25 cellular contexts compared by ENCODE assay signal in the genomic region with DNA sequence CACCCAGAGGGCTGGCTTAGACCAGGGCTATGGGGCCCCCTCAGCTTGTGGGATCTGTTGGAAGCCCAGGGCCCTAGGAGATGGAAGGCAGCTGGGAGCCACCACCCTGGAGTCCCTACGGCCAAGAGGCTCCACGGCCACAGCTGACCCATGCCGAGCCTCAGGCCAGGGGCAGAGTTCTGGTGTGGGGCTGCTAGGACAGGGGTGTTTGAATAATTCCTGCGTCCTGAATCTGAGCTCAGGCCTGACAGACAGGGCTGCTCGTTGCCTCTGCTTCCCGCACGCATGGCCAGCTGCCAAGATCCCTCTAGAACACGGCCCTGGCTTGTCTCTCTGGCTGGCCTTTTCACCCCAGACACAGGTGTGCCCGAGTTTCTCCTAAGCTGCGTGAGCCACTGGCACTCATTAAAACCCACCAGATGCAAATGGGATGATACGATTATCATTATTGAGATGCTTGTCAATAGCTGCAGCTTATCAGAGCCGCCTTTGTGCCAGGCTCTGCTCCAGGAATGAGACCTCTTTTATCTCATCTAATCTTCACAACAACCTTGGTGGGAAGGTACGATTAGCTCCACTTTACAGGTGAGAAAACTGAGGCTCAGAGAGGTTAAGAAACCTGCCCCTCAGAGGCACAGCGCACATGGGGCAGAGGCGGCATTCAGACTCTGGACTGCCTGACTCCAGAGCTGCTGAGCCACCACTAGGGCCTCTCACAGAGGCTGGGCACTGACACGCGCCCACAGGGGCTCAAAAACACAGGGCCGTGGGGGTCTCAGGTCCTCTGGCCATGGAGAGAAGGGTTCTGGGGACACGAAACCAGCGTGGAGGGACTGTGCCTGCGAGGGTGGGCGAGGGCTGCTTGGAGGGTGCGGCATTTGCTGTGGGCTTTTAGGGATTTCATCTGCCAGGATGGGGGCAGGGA.
DNase-seq lines count a peak whose midpoint lies in the region; ATAC-seq, FAIRE-seq and TF ChIP-seq lines count a peak whose summit lies in the region.
"Had no signal": no experiment of that assay in that cellular context is flagged by ENCODE, and none has a peak within 500 bp of the region (broad histone marks: within the 10 kb centered on the region; RNA-seq: fewer than 3 reads in every experiment).

No MANE protein-coding gene starts in this region.

- peaks cover 2% of the 10 kb centered on the region for H3K36me3 Mint-ChIP-seq in neural progenitor cell
- H3K36me3 Mint-ChIP-seq: mesothelial cell of epicardium, natural killer cell, WTC11 had no signal

- no peaks in the 10 kb centered on the region for H3K36me3 ChIP-seq in HEK293 (ENCODE audit: control insufficient read depth in 2 of 2, insufficient read depth in 1 of 2, low read length in 2 of 2)
- no peaks in the 10 kb centered on the region for H3K36me3 ChIP-seq in bronchial epithelial cell (ENCODE audit: control insufficient read depth, insufficient read depth, low read length)
- H3K36me3 ChIP-seq in neural progenitor cell, result no peaks in the 10 kb centered on the region
- H3K36me3 ChIP-seq: colonic mucosa, sigmoid colon had no signal

- H3K4me1 Mint-ChIP-seq in neural progenitor cell, result peaks cover 26% of the 10 kb centered on the region
- H3K4me1 Mint-ChIP-seq: natural killer cell had no signal

- H3K27ac Mint-ChIP-seq in neural progenitor cell, result peak overlapping the region; percentile 87
- H3K27ac Mint-ChIP-seq: natural killer cell, WTC11 had no signal

- no peak for ATAC-seq in HG03108 (IDR thresholded peaks at IDR 0.05; ENCODE audit: unreplicated experiment)
- ATAC-seq: body of pancreas, natural killer cell had no signal

- CTCF ChIA-PET in HEK293 (lab: Yijun Ruan, JAX), result interaction anchor here (0.6 kb wide), 1 partner anchor 428 kb away, joined by 3 read pairs; no protein-coding TSS in a partner anchor

- no peaks in the 10 kb centered on the region for H4K20me1 ChIP-seq in neural progenitor cell (ENCODE audit: low read depth)

- no peak overlapping the region for H3K4me3 Mint-ChIP-seq in neural progenitor cell
- H3K4me3 Mint-ChIP-seq: mesothelial cell of epicardium, natural killer cell, WTC11 had no signal

- H3K4me3 ChIP-seq in HEK293 (ENCODE audit: low read depth, low read length) (no peak overlapping the region), bronchial epithelial cell (ENCODE audit: low read depth, low read length) (no peak overlapping the region), neural progenitor cell (no peak overlapping the region)
- H3K4me3 ChIP-seq: body of pancreas, colonic mucosa, sigmoid colon had no signal

- H3K4me2 ChIP-seq in neural progenitor cell, result peak overlapping the region; percentile 13
- H3K4me2 ChIP-seq: KMS-11 had no signal

- H3K79me2 ChIP-seq in neural progenitor cell (ENCODE audit: low read depth), result no peaks in the 10 kb centered on the region

- H3K4me1 ChIP-seq in HEK293 (ENCODE audit: control insufficient read depth, insufficient read depth, low read length) (no peaks in the 10 kb centered on the region), neural progenitor cell (peaks cover 25% of the 10 kb centered on the region)
- H3K4me1 ChIP-seq: body of pancreas, colonic mucosa, sigmoid colon had no signal

- H3K9me3 Mint-ChIP-seq in neural progenitor cell, result peaks cover 6% of the 10 kb centered on the region
- H3K9me3 Mint-ChIP-seq: mesothelial cell of epicardium, natural killer cell had no signal

- H3K27me3 ChIP-seq in bronchial epithelial cell (ENCODE audit: control insufficient read depth, insufficient read depth, low read length), result no peaks in the 10 kb centered on the region
- H3K27me3 ChIP-seq in neural progenitor cell, result no peaks in the 10 kb centered on the region
- H3K27me3 ChIP-seq: body of pancreas, colonic mucosa had no signal

- no peak overlapping the region for H2AFZ ChIP-seq in neural progenitor cell (replicated peaks)

- no peak overlapping the region for H3K27ac ChIP-seq in HEK293 (ENCODE audit: extremely low read depth, low read depth, low read length)
- no peak overlapping the region for H3K27ac ChIP-seq in neural progenitor cell
- H3K27ac ChIP-seq: body of pancreas, colonic mucosa, KMS-11, sigmoid colon had no signal

- H3K27me3 Mint-ChIP-seq in neural progenitor cell (ENCODE audit: insufficient read depth, low read depth), result peaks cover 7% of the 10 kb centered on the region

- TF ChIP-seq CTCF in HEK293 (tag by site-specific recombination; IDR thresholded peaks at IDR 0.05), result no peak
- TF ChIP-seq CTCF in bronchial epithelial cell (IDR thresholded peaks at IDR 0.05; ENCODE audit: insufficient read depth, low read length, severe bottlenecking), result no peak
- no peak for TF ChIP-seq CTCF in neural progenitor cell (IDR thresholded peaks at IDR 0.05)

- POLR2A ChIA-PET in HEK293 (lab: Yijun Ruan, JAX), result no interaction called here

- peaks cover 18% of the 10 kb centered on the region for H3F3A ChIP-seq in neural progenitor cell (ENCODE audit: low read depth)

- H3K9me3 ChIP-seq in HEK293 (ENCODE audit: control insufficient read depth, insufficient read depth, low read depth, low read length) (no peaks in the 10 kb centered on the region), neural progenitor cell (ENCODE audit: low read depth) (no peaks in the 10 kb centered on the region)
- H3K9me3 ChIP-seq: body of pancreas, colonic mucosa, sigmoid colon had no signal

- no peak for FAIRE-seq in bronchial epithelial cell (lab: Jason Lieb, UNC)

- peak; percentile 19 to 43 for DNase-seq in SHP77 (lab: John Stamatoyannopoulos, UW)
- DNase-seq in SHP77 treated with DMSO at 0.1 percent for 48 hours (lab: John Stamatoyannopoulos, UW), result no peak
- DNase-seq in bronchial epithelial cell (ENCODE audit: low read depth), result peak; percentile 34
- no peak for DNase-seq in neural progenitor cell (ENCODE audit: low spot score)
- no peak for DNase-seq in T1000 (lab: John Stamatoyannopoulos, UW)
- DNase-seq in kidney tubule cell (ENCODE audit: low spot score), result no peak
- DNase-seq: ACHN; activated CD4-positive, alpha-beta T cell treated with anti-CD3 and anti-CD28 coated beads, Interleukin-2, amount 50 U/mL, for 48 hours; activated CD8-positive, alpha-beta memory T cell treated with anti-CD3 and anti-CD28 coated beads, Interleukin-2, amount 50 U/mL, for 48 hours; body of pancreas; C1 segment of cervical spinal cord; Calu3; colonic mucosa; GOT3; MV-4-11; natural killer cell; NCI-H187 treated with DMSO at 0.1 percent for 48 hours; NCI-H345; sigmoid colon; stimulated activated CD8-positive, alpha-beta memory T cell treated with anti-CD3 and anti-CD28 coated beads, Interleukin-4, amount 100 ng/mL, for 48 hours had no signal

- H3K9ac ChIP-seq in neural progenitor cell, result no peak overlapping the region
- H3K9ac ChIP-seq: KMS-11 had no signal

TF ChIP-seq in HEK293, 187 proteins besides CTCF, POLR2A, EP300 and RAD21:
- peak; percentile 53; the same call in 1 of the 2 replicates for TF ChIP-seq ZNF768 (tag by site-specific recombination; IDR thresholded peaks at IDR 0.05)
- no peak for TF ChIP-seq ZNF660 (tag by site-specific recombination; IDR thresholded peaks at IDR 0.05)

Comparison
In these comparisons a context has a peak if more than half of its experiments do, and no peak if none do; other contexts are left out.
1. DNase-seq: peak in SHP77 (2 of 2) and bronchial epithelial cell (single experiment); none in SHP77 treated with DMSO at 0.1 percent for 48 hours (single experiment), neural progenitor cell (single experiment), T1000 (single experiment) and kidney tubule cell (single experiment).